1 cellular context compared by ENCODE assay signal in genomic region chr19:510606-511100, GRCh38.
TF ChIP-seq lines count a peak whose summit lies in the region.

No MANE protein-coding gene starts in this region.

TF ChIP-seq in HepG2, 621 proteins besides CTCF, POLR2A, EP300 and RAD21 (continued from another document and continues in another):
- TF ChIP-seq DRAP1 (CRISPR knock-in tag; IDR thresholded peaks at IDR 0.05) = 0 out of 2 replicates have a peak, but pooled peaks have one; percentile 34
- TF ChIP-seq, protein P1, sequence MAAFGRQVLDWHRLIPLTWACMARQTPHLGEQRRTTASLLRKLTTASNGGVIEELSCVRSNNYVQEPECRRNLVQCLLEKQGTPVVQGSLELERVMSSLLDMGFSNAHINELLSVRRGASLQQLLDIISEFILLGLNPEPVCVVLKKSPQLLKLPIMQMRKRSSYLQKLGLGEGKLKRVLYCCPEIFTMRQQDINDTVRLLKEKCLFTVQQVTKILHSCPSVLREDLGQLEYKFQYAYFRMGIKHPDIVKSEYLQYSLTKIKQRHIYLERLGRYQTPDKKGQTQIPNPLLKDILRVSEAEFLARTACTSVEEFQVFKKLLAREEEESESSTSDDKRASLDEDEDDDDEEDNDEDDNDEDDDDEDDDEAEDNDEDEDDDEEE (CRISPR knock-in tag; IDR thresholded peaks at IDR 0.05) = no peak
- no peak for TF ChIP-seq GABPA (IDR thresholded peaks at IDR 0.05; ENCODE audit: low read depth, low read length)
- TF ChIP-seq GABPA (CRISPR knock-in tag; IDR thresholded peaks at IDR 0.05; ENCODE audit: low read depth) = no peak; the same call in 1 of the 2 replicates
- no peak for TF ChIP-seq ZNF441 (CRISPR knock-in tag; IDR thresholded peaks at IDR 0.05; ENCODE audit: borderline replicate concordance)
- peak; percentile 73; the same call in 1 of the 2 replicates for TF ChIP-seq SP4 (CRISPR knock-in tag; IDR thresholded peaks at IDR 0.05)
- no peak for TF ChIP-seq ZNF570 (CRISPR knock-in tag; IDR thresholded peaks at IDR 0.05; ENCODE audit: borderline replicate concordance)
- TF ChIP-seq PHB2 (IDR thresholded peaks at IDR 0.05; ENCODE audit: partially characterized antibody) = no peak
- TF ChIP-seq, protein P2, sequence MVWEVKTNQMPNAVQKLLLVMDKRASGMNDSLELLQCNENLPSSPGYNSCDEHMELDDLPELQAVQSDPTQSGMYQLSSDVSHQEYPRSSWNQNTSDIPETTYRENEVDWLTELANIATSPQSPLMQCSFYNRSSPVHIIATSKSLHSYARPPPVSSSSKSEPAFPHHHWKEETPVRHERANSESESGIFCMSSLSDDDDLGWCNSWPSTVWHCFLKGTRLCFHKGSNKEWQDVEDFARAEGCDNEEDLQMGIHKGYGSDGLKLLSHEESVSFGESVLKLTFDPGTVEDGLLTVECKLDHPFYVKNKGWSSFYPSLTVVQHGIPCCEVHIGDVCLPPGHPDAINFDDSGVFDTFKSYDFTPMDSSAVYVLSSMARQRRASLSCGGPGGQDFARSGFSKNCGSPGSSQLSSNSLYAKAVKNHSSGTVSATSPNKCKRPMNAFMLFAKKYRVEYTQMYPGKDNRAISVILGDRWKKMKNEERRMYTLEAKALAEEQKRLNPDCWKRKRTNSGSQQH (CRISPR knock-in tag; IDR thresholded peaks at IDR 0.05; ENCODE audit: low read depth) = no peak
- no peak for TF ChIP-seq EEA1 (CRISPR knock-in tag; IDR thresholded peaks at IDR 0.05; ENCODE audit: borderline replicate concordance)
- TF ChIP-seq SYNCRIP (IDR thresholded peaks at IDR 0.05; ENCODE audit: insufficient read depth, low read depth, low read length) = no peak
- TF ChIP-seq ZNF580 (CRISPR knock-in tag; IDR thresholded peaks at IDR 0.05; ENCODE audit: borderline replicate concordance, low read depth) = peak; percentile 87
- no peak for TF ChIP-seq SMARCC2 (IDR thresholded peaks at IDR 0.05)
- TF ChIP-seq RFXAP (CRISPR knock-in tag; IDR thresholded peaks at IDR 0.05; ENCODE audit: borderline replicate concordance) = no peak
- TF ChIP-seq TCF7L2 (IDR thresholded peaks at IDR 0.05; ENCODE audit: low read depth, low read length) = no peak
- peak; percentile 66 for TF ChIP-seq CBX1 (IDR thresholded peaks at IDR 0.05; ENCODE audit: low read depth)
- TF ChIP-seq, protein P3, sequence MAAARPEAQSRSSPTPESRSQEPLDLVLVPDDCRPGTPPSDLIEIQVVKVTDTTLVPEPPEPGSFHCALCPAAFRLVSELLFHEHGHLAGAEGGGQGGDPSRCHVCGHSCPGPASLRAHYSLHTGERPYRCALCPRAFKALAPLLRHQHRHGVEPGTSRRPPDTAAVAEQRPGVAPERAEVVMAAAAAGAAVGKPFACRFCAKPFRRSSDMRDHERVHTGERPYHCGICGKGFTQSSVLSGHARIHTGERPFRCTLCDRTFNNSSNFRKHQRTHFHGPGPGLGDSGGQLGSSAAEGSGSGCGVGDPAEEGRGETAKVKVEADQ (CRISPR knock-in tag; IDR thresholded peaks at IDR 0.05; ENCODE audit: borderline replicate concordance) = no peak
- peak; percentile 62 for TF ChIP-seq DMAP1 (CRISPR knock-in tag; IDR thresholded peaks at IDR 0.05)
- no peak for TF ChIP-seq CHD4 (IDR thresholded peaks at IDR 0.05; ENCODE audit: borderline replicate concordance, low read length)
- TF ChIP-seq, protein P4, sequence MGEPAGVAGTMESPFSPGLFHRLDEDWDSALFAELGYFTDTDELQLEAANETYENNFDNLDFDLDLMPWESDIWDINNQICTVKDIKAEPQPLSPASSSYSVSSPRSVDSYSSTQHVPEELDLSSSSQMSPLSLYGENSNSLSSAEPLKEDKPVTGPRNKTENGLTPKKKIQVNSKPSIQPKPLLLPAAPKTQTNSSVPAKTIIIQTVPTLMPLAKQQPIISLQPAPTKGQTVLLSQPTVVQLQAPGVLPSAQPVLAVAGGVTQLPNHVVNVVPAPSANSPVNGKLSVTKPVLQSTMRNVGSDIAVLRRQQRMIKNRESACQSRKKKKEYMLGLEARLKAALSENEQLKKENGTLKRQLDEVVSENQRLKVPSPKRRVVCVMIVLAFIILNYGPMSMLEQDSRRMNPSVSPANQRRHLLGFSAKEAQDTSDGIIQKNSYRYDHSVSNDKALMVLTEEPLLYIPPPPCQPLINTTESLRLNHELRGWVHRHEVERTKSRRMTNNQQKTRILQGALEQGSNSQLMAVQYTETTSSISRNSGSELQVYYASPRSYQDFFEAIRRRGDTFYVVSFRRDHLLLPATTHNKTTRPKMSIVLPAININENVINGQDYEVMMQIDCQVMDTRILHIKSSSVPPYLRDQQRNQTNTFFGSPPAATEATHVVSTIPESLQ (CRISPR knock-in tag; conservative IDR thresholded peaks at IDR 0.05) = no peak
- TF ChIP-seq ZNF296 (CRISPR knock-in tag; conservative IDR thresholded peaks at IDR 0.05) = no peak
- TF ChIP-seq ZSCAN29 (CRISPR knock-in tag; conservative IDR thresholded peaks at IDR 0.05) = no peak
- no peak for TF ChIP-seq RARG (CRISPR knock-in tag; IDR thresholded peaks at IDR 0.05; ENCODE audit: low read depth)
- TF ChIP-seq ZNF891 (CRISPR knock-in tag; IDR thresholded peaks at IDR 0.05) = peak; percentile 19; the same call in 1 of the 2 replicates
- peak; percentile 31; the same call in 1 of the 2 replicates for TF ChIP-seq ZNF281 (CRISPR knock-in tag; IDR thresholded peaks at IDR 0.05; ENCODE audit: borderline replicate concordance)
- TF ChIP-seq ZBTB34 (CRISPR knock-in tag; IDR thresholded peaks at IDR 0.05) = no peak
- TF ChIP-seq ZSCAN25 (CRISPR knock-in tag; IDR thresholded peaks at IDR 0.05) = peak; percentile 48; the same call in 1 of the 2 replicates
- peak; percentile 89 for TF ChIP-seq KDM2A (CRISPR knock-in tag; IDR thresholded peaks at IDR 0.05; ENCODE audit: borderline replicate concordance, low read depth)
- no peak for TF ChIP-seq MIXL1 (CRISPR knock-in tag; IDR thresholded peaks at IDR 0.05)
- no peak for TF ChIP-seq ZNF282 (IDR thresholded peaks at IDR 0.05; ENCODE audit: partially characterized antibody)
- no peak for TF ChIP-seq ZNF572 (CRISPR knock-in tag; IDR thresholded peaks at IDR 0.05)
- TF ChIP-seq ZNF614 (CRISPR knock-in tag; IDR thresholded peaks at IDR 0.05; ENCODE audit: borderline replicate concordance) = peak; percentile 67; the same call in 1 of the 2 replicates
- no peak for TF ChIP-seq ZNF75D (CRISPR knock-in tag; IDR thresholded peaks at IDR 0.05; ENCODE audit: borderline replicate concordance)
- TF ChIP-seq, protein P5, sequence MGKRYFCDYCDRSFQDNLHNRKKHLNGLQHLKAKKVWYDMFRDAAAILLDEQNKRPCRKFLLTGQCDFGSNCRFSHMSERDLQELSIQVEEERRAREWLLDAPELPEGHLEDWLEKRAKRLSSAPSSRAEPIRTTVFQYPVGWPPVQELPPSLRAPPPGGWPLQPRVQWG (CRISPR knock-in tag; IDR thresholded peaks at IDR 0.05; ENCODE audit: borderline replicate concordance, low read depth) = no peak
- no peak for TF ChIP-seq HMG20A (CRISPR knock-in tag; IDR thresholded peaks at IDR 0.05; ENCODE audit: borderline replicate concordance)
- no peak for TF ChIP-seq ZSCAN5A (CRISPR knock-in tag; IDR thresholded peaks at IDR 0.05; ENCODE audit: borderline replicate concordance)
- TF ChIP-seq ZNF142 (CRISPR knock-in tag; IDR thresholded peaks at IDR 0.05) = no peak
- peak; percentile 65; the same call in 1 of the 2 replicates for TF ChIP-seq ZNF350 (CRISPR knock-in tag; IDR thresholded peaks at IDR 0.05; ENCODE audit: borderline replicate concordance, low read depth)
- no peak for TF ChIP-seq ATRX (CRISPR knock-in tag; IDR thresholded peaks at IDR 0.05; ENCODE audit: borderline replicate concordance)
- no peak; the same call in 1 of the 2 replicates for TF ChIP-seq ZNF747 (CRISPR knock-in tag; IDR thresholded peaks at IDR 0.05; ENCODE audit: borderline replicate concordance)
- TF ChIP-seq, protein P6, sequence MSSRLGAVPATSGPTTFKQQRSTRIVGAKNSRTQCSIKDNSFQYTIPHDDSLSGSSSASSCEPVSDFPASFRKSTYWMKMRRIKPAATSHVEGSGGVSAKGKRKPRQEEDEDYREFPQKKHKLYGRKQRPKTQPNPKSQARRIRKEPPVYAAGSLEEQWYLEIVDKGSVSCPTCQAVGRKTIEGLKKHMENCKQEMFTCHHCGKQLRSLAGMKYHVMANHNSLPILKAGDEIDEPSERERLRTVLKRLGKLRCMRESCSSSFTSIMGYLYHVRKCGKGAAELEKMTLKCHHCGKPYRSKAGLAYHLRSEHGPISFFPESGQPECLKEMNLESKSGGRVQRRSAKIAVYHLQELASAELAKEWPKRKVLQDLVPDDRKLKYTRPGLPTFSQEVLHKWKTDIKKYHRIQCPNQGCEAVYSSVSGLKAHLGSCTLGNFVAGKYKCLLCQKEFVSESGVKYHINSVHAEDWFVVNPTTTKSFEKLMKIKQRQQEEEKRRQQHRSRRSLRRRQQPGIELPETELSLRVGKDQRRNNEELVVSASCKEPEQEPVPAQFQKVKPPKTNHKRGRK (CRISPR knock-in tag; IDR thresholded peaks at IDR 0.05) = no peak
